Comparison of ENCODE assay signal across 25 cellular contexts in genomic region chr4:185645403-185645802, GRCh38.
"Had no signal": no experiment of that assay in that cellular context is flagged by ENCODE, and none has a peak within 500 bp of the region (broad histone marks: within the 10 kb centered on the region; RNA-seq: fewer than 3 reads in every experiment).

No MANE protein-coding gene starts in this region.

- H3K9me3 Mint-ChIP-seq: mesothelial cell of epicardium; naive thymus-derived CD4-positive, alpha-beta T cell; natural killer cell treated with Interleukin-12 subunit alpha and Interleukin-12 subunit beta and Interleukin-15 and Interleukin-18, amount 100 ng/mL, for 72 hours; stimulated activated naive B cell treated with anti-CD40 and anti-IgM and Interleukin-4, amounts not matched to agents 10 μg/mL and 1 μg/mL and 100 μg/mL, for 72 hours had no signal

- H3K4me3 ChIP-seq: left ventricle myocardium inferior, lung, ovary, right atrium auricular region, right lobe of liver, skin epidermis, stomach, testis, thyroid gland, upper lobe of right lung had no signal

- DNase-seq: hippocampal formation; kidney glomerular epithelial cell; left cardiac atrium; left ventricle myocardium inferior; mesendoderm; naive thymus-derived CD4-positive, alpha-beta T cell; ovary; right lobe of liver; stimulated activated CD4-positive, alpha-beta T cell treated with anti-CD3 and anti-CD28 coated beads, Interleukin-12 subunit alpha, Interleukin-12 subunit beta, amount 100 ng/mL, for 4 hours; stimulated activated CD4-positive, alpha-beta T cell treated with anti-CD3 and anti-CD28 coated beads, Interleukin-15, amount 100 ng/mL, for 24 hours; stimulated activated CD4-positive, alpha-beta T cell treated with anti-CD3 and anti-CD28 coated beads, Interleukin-2, amount 100 ng/mL, for 24 hours; stimulated activated CD4-positive, alpha-beta T cell treated with anti-CD3 and anti-CD28 coated beads, Interleukin-4, amount 100 ng/mL, for 1 hour; stimulated activated naive B cell treated with anti-CD40 and anti-IgM and Interleukin-4, amounts not matched to agents 10 μg/mL and 1 μg/mL and 100 μg/mL, for 72 hours; stimulated activated naive CD8-positive, alpha-beta T cell treated with anti-CD3 and anti-CD28 coated beads, Interleukin-15, Interleukin-2, amounts not matched to agents 100 U/mL and 50 U/mL, for 24 hours; stomach; testis; thyroid gland; trophoblast cell; upper lobe of right lung had no signal

- H3K27ac Mint-ChIP-seq: mesothelial cell of epicardium; naive thymus-derived CD4-positive, alpha-beta T cell; natural killer cell treated with Interleukin-12 subunit alpha and Interleukin-12 subunit beta and Interleukin-15 and Interleukin-18, amount 100 ng/mL, for 72 hours; progenitor cell of endocrine pancreas; stimulated activated naive B cell treated with anti-CD40 and anti-IgM and Interleukin-4, amounts not matched to agents 10 μg/mL and 1 μg/mL and 100 μg/mL, for 72 hours had no signal

- ATAC-seq: left cardiac atrium; naive thymus-derived CD4-positive, alpha-beta T cell; natural killer cell treated with Interleukin-12 subunit alpha and Interleukin-12 subunit beta and Interleukin-15 and Interleukin-18, amount 100 ng/mL, for 72 hours; right lobe of liver; stimulated activated naive B cell treated with anti-CD40 and anti-IgM and Interleukin-4, amounts not matched to agents 10 μg/mL and 1 μg/mL and 100 μg/mL, for 72 hours; stimulated activated naive CD8-positive, alpha-beta T cell treated with anti-CD3 and anti-CD28 coated beads, Interleukin-15, Interleukin-2, amounts not matched to agents 100 U/mL and 50 U/mL, for 24 hours; upper lobe of right lung had no signal

- H3K4me3 Mint-ChIP-seq: mesothelial cell of epicardium; naive thymus-derived CD4-positive, alpha-beta T cell; natural killer cell treated with Interleukin-12 subunit alpha and Interleukin-12 subunit beta and Interleukin-15 and Interleukin-18, amount 100 ng/mL, for 72 hours; stimulated activated naive B cell treated with anti-CD40 and anti-IgM and Interleukin-4, amounts not matched to agents 10 μg/mL and 1 μg/mL and 100 μg/mL, for 72 hours had no signal

- H3K27me3 ChIP-seq: ovary, right atrium auricular region, right lobe of liver, stomach, testis, thyroid gland, upper lobe of right lung had no signal

- H3K4me1 ChIP-seq: testis, thyroid gland, upper lobe of right lung had no signal

- H3K9me3 ChIP-seq: left ventricle myocardium inferior, ovary, right atrium auricular region, right lobe of liver, stomach, testis, thyroid gland, upper lobe of right lung had no signal

- H3K27ac ChIP-seq: left ventricle myocardium inferior, ovary, right atrium auricular region, right lobe of liver, skin epidermis, testis, upper lobe of right lung had no signal

- H3K27me3 Mint-ChIP-seq: progenitor cell of endocrine pancreas had no signal

- H3K4me1 Mint-ChIP-seq: naive thymus-derived CD4-positive, alpha-beta T cell; stimulated activated naive B cell treated with anti-CD40 and anti-IgM and Interleukin-4, amounts not matched to agents 10 μg/mL and 1 μg/mL and 100 μg/mL, for 72 hours had no signal

- H3K36me3 ChIP-seq: ovary had no signal

- H3K36me3 Mint-ChIP-seq: naive thymus-derived CD4-positive, alpha-beta T cell; natural killer cell treated with Interleukin-12 subunit alpha and Interleukin-12 subunit beta and Interleukin-15 and Interleukin-18, amount 100 ng/mL, for 72 hours; stimulated activated naive B cell treated with anti-CD40 and anti-IgM and Interleukin-4, amounts not matched to agents 10 μg/mL and 1 μg/mL and 100 μg/mL, for 72 hours had no signal
